Comparison of ENCODE assay signal across 20 cellular contexts in genomic region chr3:186798239-186798638, GRCh38. TPM values are rescaled to one million over a fixed set of nuclear protein-coding genes. Genes with fewer than 3 reads are reported as not detected.
DNase-seq lines count a peak whose midpoint lies in the region; ATAC-seq, FAIRE-seq and TF ChIP-seq lines count a peak whose summit lies in the region.
"Had no signal": no experiment of that assay in that cellular context is flagged by ENCODE, and none has a peak within 500 bp of the region (broad histone marks: within the 10 kb centered on the region; RNA-seq: fewer than 3 reads in every experiment).

No MANE protein-coding gene starts in this region.

- peaks cover 35% of the 10 kb centered on the region for H3K4me1 Mint-ChIP-seq in activated naive CD8-positive, alpha-beta T cell treated with anti-CD3 and anti-CD28 coated beads, Interleukin-2, amount 10 ng/mL, durations not matched to agents 7 days and 5 days
- peaks cover 18% of the 10 kb centered on the region for H3K4me1 Mint-ChIP-seq in activated naive CD8-positive, alpha-beta T cell treated with anti-CD3 and anti-CD28 coated beads for 36 hours
- H3K4me1 Mint-ChIP-seq in activated T-helper 2 cell treated with anti-CD3 and anti-CD28 coated beads, Interferon-gamma antibody, Interleukin-2, Interleukin-4, amounts not matched to agents 10 μg/mL and 5 μg/mL and 100 μg/mL, durations not matched to agents 14 hours and 24 hours and 36 hours (ENCODE audit: low read depth), result peaks cover 37% of the 10 kb centered on the region
- no peaks in the 10 kb centered on the region for H3K4me1 Mint-ChIP-seq in neural progenitor cell

- no peak for TF ChIP-seq POLR2A in GM12891 (IDR thresholded peaks at IDR 0.05; ENCODE audit: low read depth, low read length)

- H3F3A ChIP-seq in neural progenitor cell (ENCODE audit: low read depth), result peaks cover 28% of the 10 kb centered on the region

- H3K27ac Mint-ChIP-seq in activated naive CD8-positive, alpha-beta T cell treated with anti-CD3 and anti-CD28 coated beads, Interleukin-2, amount 10 ng/mL, durations not matched to agents 7 days and 5 days, result peak overlapping the region; percentile 26
- H3K27ac Mint-ChIP-seq in activated naive CD8-positive, alpha-beta T cell treated with anti-CD3 and anti-CD28 coated beads for 36 hours, result no peak overlapping the region
- H3K27ac Mint-ChIP-seq in activated T-helper 2 cell treated with anti-CD3 and anti-CD28 coated beads, Interferon-gamma antibody, Interleukin-2, Interleukin-4, amounts not matched to agents 10 μg/mL and 5 μg/mL and 100 μg/mL, durations not matched to agents 14 hours and 24 hours and 36 hours, result peak overlapping the region; percentile 31
- no peak overlapping the region for H3K27ac Mint-ChIP-seq in neural progenitor cell
- H3K27ac Mint-ChIP-seq: IgD-negative memory B cell had no signal

- peaks cover 39% of the 10 kb centered on the region for H3K36me3 Mint-ChIP-seq in activated naive CD8-positive, alpha-beta T cell treated with anti-CD3 and anti-CD28 coated beads, Interleukin-2, amount 10 ng/mL, durations not matched to agents 7 days and 5 days
- peaks cover 41% of the 10 kb centered on the region for H3K36me3 Mint-ChIP-seq in activated naive CD8-positive, alpha-beta T cell treated with anti-CD3 and anti-CD28 coated beads for 36 hours
- H3K36me3 Mint-ChIP-seq in activated T-helper 2 cell treated with anti-CD3 and anti-CD28 coated beads, Interferon-gamma antibody, Interleukin-2, Interleukin-4, amounts not matched to agents 10 μg/mL and 5 μg/mL and 100 μg/mL, durations not matched to agents 14 hours and 24 hours and 36 hours (ENCODE audit: low read depth), result peaks cover 78% of the 10 kb centered on the region
- H3K36me3 Mint-ChIP-seq in neural progenitor cell, result peaks cover 42% of the 10 kb centered on the region

- peaks cover 7% of the 10 kb centered on the region for H3K4me1 ChIP-seq in neural progenitor cell

- peak overlapping the region; percentile 27 for H3K4me2 ChIP-seq in neural progenitor cell

- peaks cover 14% of the 10 kb centered on the region for H4K20me1 ChIP-seq in neural progenitor cell (ENCODE audit: low read depth)

- FAIRE-seq in GM12891 (lab: Jason Lieb, UNC), result peak; percentile 5
- FAIRE-seq: GM18507 had no signal

- no peak for DNase-seq in activated naive CD8-positive, alpha-beta T cell treated with anti-CD3 and anti-CD28 coated beads, Interleukin-2, amount 10 ng/mL, durations not matched to agents 7 days and 5 days
- no peak for DNase-seq in activated naive CD8-positive, alpha-beta T cell treated with anti-CD3 and anti-CD28 coated beads for 36 hours
- DNase-seq in GM12891 (ENCODE audit: insufficient read length, low spot score) (no peak), neural progenitor cell (ENCODE audit: low spot score) (no peak), NK-92 (lab: John Stamatoyannopoulos, UW; ENCODE audit: unreplicated experiment) (no peak)
- DNase-seq in activated T-helper 2 cell treated with anti-CD3 and anti-CD28 coated beads, Interferon-gamma antibody, Interleukin-2, Interleukin-4, amounts not matched to agents 10 μg/mL and 5 μg/mL and 100 μg/mL, durations not matched to agents 14 hours and 24 hours and 36 hours (ENCODE audit: low spot score), result no peak
- DNase-seq: DMS153, MV-4-11, NCI-H1417 treated with DMSO at 0.1 percent for 48 hours, NCI-H2029 treated with DMSO at 0.1 percent for 48 hours, NCI-H524, SHP77 treated with DMSO at 0.1 percent for 48 hours had no signal

- no peaks in the 10 kb centered on the region for H3K9me3 ChIP-seq in neural progenitor cell (ENCODE audit: low read depth)

- peak overlapping the region; percentile 2 for H3K4me3 Mint-ChIP-seq in activated naive CD8-positive, alpha-beta T cell treated with anti-CD3 and anti-CD28 coated beads, Interleukin-2, amount 10 ng/mL, durations not matched to agents 7 days and 5 days
- no peak overlapping the region for H3K4me3 Mint-ChIP-seq in activated naive CD8-positive, alpha-beta T cell treated with anti-CD3 and anti-CD28 coated beads for 36 hours
- no peak overlapping the region for H3K4me3 Mint-ChIP-seq in activated T-helper 2 cell treated with anti-CD3 and anti-CD28 coated beads, Interferon-gamma antibody, Interleukin-2, Interleukin-4, amounts not matched to agents 10 μg/mL and 5 μg/mL and 100 μg/mL, durations not matched to agents 14 hours and 24 hours and 36 hours (ENCODE audit: low read depth)
- H3K4me3 Mint-ChIP-seq in neural progenitor cell, result no peak overlapping the region
- H3K4me3 Mint-ChIP-seq: IgD-negative memory B cell had no signal

- peaks cover 62% of the 10 kb centered on the region for H3K79me2 ChIP-seq in neural progenitor cell (ENCODE audit: low read depth)

- no peak for TF ChIP-seq CTCF in neural progenitor cell (IDR thresholded peaks at IDR 0.05)

- peaks cover 41% of the 10 kb centered on the region for H3K36me3 ChIP-seq in neural progenitor cell

- H3K9ac ChIP-seq in neural progenitor cell, result no peak overlapping the region

- POLR2A ChIA-PET in activated naive CD8-positive, alpha-beta T cell treated with anti-CD3 and anti-CD28 coated beads, Interleukin-2, amount 10 ng/mL, durations not matched to agents 7 days and 5 days (lab: Charles Lee), result interaction anchor here (1.0 to 6.3 kb wide), 6 partner anchors 8 to 25 kb away, joined by 3 to 91 read pairs (median 4); partner anchors contain the start of genes EIF4A2 and RFC4

- no peak overlapping the region for H3K4me3 ChIP-seq in neural progenitor cell

- no peak overlapping the region for H3K27ac ChIP-seq in neural progenitor cell

- no peaks in the 10 kb centered on the region for H3K9me3 Mint-ChIP-seq in activated naive CD8-positive, alpha-beta T cell treated with anti-CD3 and anti-CD28 coated beads, Interleukin-2, amount 10 ng/mL, durations not matched to agents 7 days and 5 days
- H3K9me3 Mint-ChIP-seq in activated naive CD8-positive, alpha-beta T cell treated with anti-CD3 and anti-CD28 coated beads for 36 hours, result no peaks in the 10 kb centered on the region
- H3K9me3 Mint-ChIP-seq in activated T-helper 2 cell treated with anti-CD3 and anti-CD28 coated beads, Interferon-gamma antibody, Interleukin-2, Interleukin-4, amounts not matched to agents 10 μg/mL and 5 μg/mL and 100 μg/mL, durations not matched to agents 14 hours and 24 hours and 36 hours, result no peaks in the 10 kb centered on the region
- no peaks in the 10 kb centered on the region for H3K9me3 Mint-ChIP-seq in neural progenitor cell
- H3K9me3 Mint-ChIP-seq: IgD-negative memory B cell had no signal

- H3K27me3 Mint-ChIP-seq in activated naive CD8-positive, alpha-beta T cell treated with anti-CD3 and anti-CD28 coated beads, Interleukin-2, amount 10 ng/mL, durations not matched to agents 7 days and 5 days, result no peaks in the 10 kb centered on the region
- H3K27me3 Mint-ChIP-seq in activated naive CD8-positive, alpha-beta T cell treated with anti-CD3 and anti-CD28 coated beads for 36 hours, result no peaks in the 10 kb centered on the region
- no peaks in the 10 kb centered on the region for H3K27me3 Mint-ChIP-seq in activated T-helper 2 cell treated with anti-CD3 and anti-CD28 coated beads, Interferon-gamma antibody, Interleukin-2, Interleukin-4, amounts not matched to agents 10 μg/mL and 5 μg/mL and 100 μg/mL, durations not matched to agents 14 hours and 24 hours and 36 hours (ENCODE audit: low read depth)
- no peaks in the 10 kb centered on the region for H3K27me3 Mint-ChIP-seq in neural progenitor cell (ENCODE audit: insufficient read depth, low read depth)
- H3K27me3 Mint-ChIP-seq: IgD-negative memory B cell had no signal

- ATAC-seq in activated naive CD8-positive, alpha-beta T cell treated with anti-CD3 and anti-CD28 coated beads, Interleukin-2, amount 10 ng/mL, durations not matched to agents 7 days and 5 days (ENCODE audit: low read depth), result peak; percentile 17
- ATAC-seq in HG02623 (IDR thresholded peaks at IDR 0.05; ENCODE audit: unreplicated experiment), result no peak
- ATAC-seq: HCT116 had no signal

- no peaks in the 10 kb centered on the region for H3K27me3 ChIP-seq in neural progenitor cell

- intact Hi-C loops in activated T-helper 2 cell treated with anti-CD3 and anti-CD28 coated beads, Interferon-gamma antibody, Interleukin-2, Interleukin-4, amounts not matched to agents 10 μg/mL and 5 μg/mL and 100 μg/mL, durations not matched to agents 14 hours and 24 hours and 36 hours (cut with micrococcal nuclease), result no loop called here

- no peak overlapping the region for H2AFZ ChIP-seq in neural progenitor cell (replicated peaks)

TF ChIP-seq in GM12891, 5 proteins besides CTCF, POLR2A, EP300 and RAD21 (continues in another document):
- TF ChIP-seq TAF1 (IDR thresholded peaks at IDR 0.05; ENCODE audit: low read depth, low read length) (no peak), SPI1 (IDR thresholded peaks at IDR 0.05; ENCODE audit: low read depth, low read length) (no peak), POU2F2 (IDR thresholded peaks at IDR 0.05; ENCODE audit: low read depth, low read length) (no peak), POLR2AphosphoS5 (IDR thresholded peaks at IDR 0.05; ENCODE audit: low read depth, low read length) (no peak)

RNA-seq across cellular contexts. Expression of gene RFC4, which starts 8.0 kb away (rescaled TPM):
- total RNA-seq in activated naive CD8-positive, alpha-beta T cell treated with anti-CD3 and anti-CD28 coated beads, Interleukin-2, amount 10 ng/mL, durations not matched to agents 7 days and 5 days, result 10 to 100 TPM; 75.2 to 77.6 TPM
- 100 to 1,000 TPM; 121 to 136 TPM for total RNA-seq in activated naive CD8-positive, alpha-beta T cell treated with anti-CD3 and anti-CD28 coated beads for 36 hours
- polyA plus RNA-seq in GM12891 (2012; ENCODE audit: low read depth, missing spikeins), result 61.8 TPM
- total RNA-seq in activated T-helper 2 cell treated with anti-CD3 and anti-CD28 coated beads, Interferon-gamma antibody, Interleukin-2, Interleukin-4, amounts not matched to agents 10 μg/mL and 5 μg/mL and 100 μg/mL, durations not matched to agents 14 hours and 24 hours and 36 hours, result 97.2 and 105 TPM in 2 replicates
- 127 and 187 TPM in 2 replicates for total RNA-seq in neural progenitor cell (ENCODE audit: low replicate concordance)

RNA-seq across cellular contexts. Expression of gene EIF4A2, which starts 14.9 kb away (rescaled TPM):
- total RNA-seq in activated naive CD8-positive, alpha-beta T cell treated with anti-CD3 and anti-CD28 coated beads, Interleukin-2, amount 10 ng/mL, durations not matched to agents 7 days and 5 days, result 100 to 1,000 TPM; 479 to 483 TPM
- total RNA-seq in activated naive CD8-positive, alpha-beta T cell treated with anti-CD3 and anti-CD28 coated beads for 36 hours, result 100 to 1,000 TPM; 446 to 480 TPM
- 374 TPM for polyA plus RNA-seq in GM12891 (2012; ENCODE audit: low read depth, missing spikeins)
- 445 and 450 TPM in 2 replicates for total RNA-seq in activated T-helper 2 cell treated with anti-CD3 and anti-CD28 coated beads, Interferon-gamma antibody, Interleukin-2, Interleukin-4, amounts not matched to agents 10 μg/mL and 5 μg/mL and 100 μg/mL, durations not matched to agents 14 hours and 24 hours and 36 hours
- 841 and 1,764 TPM in 2 replicates for total RNA-seq in neural progenitor cell (ENCODE audit: low replicate concordance)

RNA-seq across cellular contexts. Expression of gene ADIPOQ, which starts 44.3 kb away (rescaled TPM):
- total RNA-seq in activated naive CD8-positive, alpha-beta T cell treated with anti-CD3 and anti-CD28 coated beads, Interleukin-2, amount 10 ng/mL, durations not matched to agents 7 days and 5 days, result not detected
- total RNA-seq in activated naive CD8-positive, alpha-beta T cell treated with anti-CD3 and anti-CD28 coated beads for 36 hours, result not detected
- not detected for polyA plus RNA-seq in GM12891 (2012; ENCODE audit: low read depth, missing spikeins)
- not detected in 2 replicates for total RNA-seq in activated T-helper 2 cell treated with anti-CD3 and anti-CD28 coated beads, Interferon-gamma antibody, Interleukin-2, Interleukin-4, amounts not matched to agents 10 μg/mL and 5 μg/mL and 100 μg/mL, durations not matched to agents 14 hours and 24 hours and 36 hours
- total RNA-seq in neural progenitor cell (ENCODE audit: low replicate concordance), result not detected in 2 replicates
- total RNA-seq: HT-29, LHCN-M2 had no signal
- polyA plus RNA-seq: AG04450, BJ, IgD-negative memory B cell had no signal

Comparison
In these comparisons a context has a peak if more than half of its experiments do, and no peak if none do; other contexts are left out.
1. H3K27ac Mint-ChIP-seq: peak in activated naive CD8-positive, alpha-beta T cell treated with anti-CD3 and anti-CD28 coated beads, Interleukin-2, amount 10 ng/mL, durations not matched to agents 7 days and 5 days (single experiment) and activated T-helper 2 cell treated with anti-CD3 and anti-CD28 coated beads, Interferon-gamma antibody, Interleukin-2, Interleukin-4, amounts not matched to agents 10 μg/mL and 5 μg/mL and 100 μg/mL, durations not matched to agents 14 hours and 24 hours and 36 hours (single experiment); none in activated naive CD8-positive, alpha-beta T cell treated with anti-CD3 and anti-CD28 coated beads for 36 hours (single experiment) and neural progenitor cell (single experiment).